15 cellular contexts compared by ENCODE assay signal in genomic region chr9:127769101-127769500, GRCh38. TPM values are rescaled to one million over a fixed set of nuclear protein-coding genes. Genes with fewer than 3 reads are reported as not detected.
DNase-seq lines count a peak whose midpoint lies in the region; ATAC-seq, FAIRE-seq and TF ChIP-seq lines count a peak whose summit lies in the region.
"Had no signal": no experiment of that assay in that cellular context is flagged by ENCODE, and none has a peak within 500 bp of the region (broad histone marks: within the 10 kb centered on the region; RNA-seq: fewer than 3 reads in every experiment).

No MANE protein-coding gene starts in this region.

- no peak overlapping the region; the same call in 1 of the 2 replicates for H2BK15ac ChIP-seq in H1 (ENCODE audit: low read length)
- H2BK15ac ChIP-seq in mesenchymal stem cell (ENCODE audit: low read depth, poor library complexity, severe bottlenecking) = no peak overlapping the region

- no peak overlapping the region for H4K5ac ChIP-seq in H1 (ENCODE audit: insufficient read length, low read depth, low read length)

- peak overlapping the region; percentile 85 to 97 (median 95) for H3K27ac Mint-ChIP-seq in CD4-positive, CD25-positive, alpha-beta regulatory T cell
- H3K27ac Mint-ChIP-seq in osteocyte (ENCODE audit: unreplicated experiment) = peak overlapping the region; percentile 98

- H3K36me3 Mint-ChIP-seq in CD4-positive, CD25-positive, alpha-beta regulatory T cell = peaks cover 30% of the 10 kb centered on the region
- peaks cover 14% of the 10 kb centered on the region for H3K36me3 Mint-ChIP-seq in osteocyte (ENCODE audit: unreplicated experiment)

- H3K27me3 Mint-ChIP-seq in CD4-positive, CD25-positive, alpha-beta regulatory T cell = no peaks in the 10 kb centered on the region
- no peaks in the 10 kb centered on the region for H3K27me3 Mint-ChIP-seq in osteocyte (ENCODE audit: unreplicated experiment)

- no peak overlapping the region for H2BK20ac ChIP-seq in H1 (ENCODE audit: low read length)

- no peak overlapping the region for H3K23ac ChIP-seq in H1 (ENCODE audit: insufficient read length)
- H3K23ac ChIP-seq in mesenchymal stem cell (ENCODE audit: low read length in 2 of 2) = no peak overlapping the region

- H3K4me3 ChIP-seq in CD4-positive, CD25-positive, alpha-beta regulatory T cell (ENCODE audit: low read depth, low read length) = peak overlapping the region; percentile 22
- H3K4me3 ChIP-seq in OCI-LY1 (ENCODE audit: low read depth, low read length, poor library complexity, severe bottlenecking) (no peak overlapping the region), H1 (ENCODE audit: extremely low read depth in 1 of 4, insufficient read depth in 2 of 4, low read depth in 3 of 4, low read length in 4 of 4) (no peak overlapping the region), mesenchymal stem cell (ENCODE audit: insufficient read depth in 1 of 2, low read depth in 1 of 2, low read length in 2 of 2) (no peak overlapping the region)
- H3K4me3 ChIP-seq: GM23248, prostate gland had no signal

- no peak for TF ChIP-seq POLR2A in H1 (IDR thresholded peaks at IDR 0.05; ENCODE audit: control extremely low read depth in 1 of 2, low read depth in 2 of 2, low read length in 2 of 2)
- no peak for TF ChIP-seq POLR2A in H54 (IDR thresholded peaks at IDR 0.05; ENCODE audit: low read depth, low read length)

- H3K9ac ChIP-seq in OCI-LY1 (ENCODE audit: low read length) = no peak overlapping the region
- no peak overlapping the region for H3K9ac ChIP-seq in H1 (replicated peaks in 1 of 4; ENCODE audit: extremely low read depth in 1 of 4, low read depth in 3 of 4, low read length in 3 of 4)
- no peak overlapping the region for H3K9ac ChIP-seq in mesenchymal stem cell (ENCODE audit: low read length)
- H3K9ac ChIP-seq: GM23248 had no signal

- 92% methylated on average over 5 of the region's 5 CpGs; no CpG with 5 or more reads in 1 of the 2 experiments for WGBS in H1 (ENCODE audit: extremely low coverage in 1 of 2, insufficient coverage in 1 of 2, insufficient read length in 1 of 2, insufficient replicate concordance in 2 of 2, low coverage in 1 of 2, low lambda C conversion rate in 2 of 2, missing lambda C conversion rate in 1 of 2), 2 experiments
- 100% methylated on average over 5 of the region's 5 CpGs for WGBS in mesenchymal stem cell

- H4K91ac ChIP-seq in H1 (replicated peaks; ENCODE audit: insufficient read length, low read length) = no peak overlapping the region
- H4K91ac ChIP-seq in mesenchymal stem cell (ENCODE audit: low read length) = no peak overlapping the region

- ATAC-seq in CD4-positive, CD25-positive, alpha-beta regulatory T cell (ENCODE audit: low read depth in 2 of 2) = no peak
- no peak for ATAC-seq in GM18861 (IDR thresholded peaks at IDR 0.05; ENCODE audit: unreplicated experiment)

- no peaks in the 10 kb centered on the region for H3K27me3 ChIP-seq in CD4-positive, CD25-positive, alpha-beta regulatory T cell (ENCODE audit: control insufficient read depth, insufficient read depth, low read length)
- H3K27me3 ChIP-seq in OCI-LY1 (ENCODE audit: insufficient read depth, low read length) (no peaks in the 10 kb centered on the region), H1 (replicated peaks in 1 of 4; ENCODE audit: control insufficient read depth in 3 of 4, extremely low read depth in 1 of 4, insufficient read depth in 3 of 4, low read length in 3 of 4) (no peaks in the 10 kb centered on the region), mesenchymal stem cell (ENCODE audit: control insufficient read depth in 1 of 2, insufficient read depth in 1 of 2, low read length in 2 of 2) (peaks cover 6 to 62% of the 10 kb centered on the region in 2 experiments)

- H3K18ac ChIP-seq in H1 (ENCODE audit: extremely low read depth, low read length) (no peak overlapping the region), mesenchymal stem cell (ENCODE audit: low read depth in 1 of 2, low read length in 2 of 2) (no peak overlapping the region)

- H3K9me3 ChIP-seq in CD4-positive, CD25-positive, alpha-beta regulatory T cell (ENCODE audit: control insufficient read depth in 2 of 2, low read length in 2 of 2) = no peaks in the 10 kb centered on the region
- H3K9me3 ChIP-seq in OCI-LY1 (ENCODE audit: low read length) (no peaks in the 10 kb centered on the region), H1 (ENCODE audit: insufficient read depth in 2 of 2, low read depth in 1 of 2, low read length in 1 of 2) (no peaks in the 10 kb centered on the region), mesenchymal stem cell (ENCODE audit: control insufficient read depth, low read length) (no peaks in the 10 kb centered on the region)
- H3K9me3 ChIP-seq: prostate gland, thoracic aorta had no signal

- no peak overlapping the region for H3K56ac ChIP-seq in H1 (replicated peaks; ENCODE audit: insufficient read length, low read depth, low read length)

- H3K23me2 ChIP-seq in H1 (ENCODE audit: low read depth, low read length) = no peaks in the 10 kb centered on the region; the same call in 1 of the 2 replicates

- H3K4me1 ChIP-seq in CD4-positive, CD25-positive, alpha-beta regulatory T cell (ENCODE audit: control insufficient read depth, insufficient read depth, low read length, poor library complexity, severe bottlenecking) = peaks cover 71% of the 10 kb centered on the region
- H3K4me1 ChIP-seq in OCI-LY1 (ENCODE audit: insufficient read depth, low read length, severe bottlenecking) = peaks cover 52% of the 10 kb centered on the region
- peaks cover 4 to 18% (median 8%) of the 10 kb centered on the region in 4 experiments for H3K4me1 ChIP-seq in H1 (replicated peaks in 1 of 4; ENCODE audit: control insufficient read depth in 3 of 4, insufficient read depth in 4 of 4, low read length in 3 of 4)
- peaks cover 18% of the 10 kb centered on the region for H3K4me1 ChIP-seq in mesenchymal stem cell (ENCODE audit: control insufficient read depth, insufficient read depth, low read depth, low read length)

- CTCF ChIA-PET in H1 (lab: Charles Lee; ENCODE audit: partially characterized antibody) = interaction anchor here (1.9 to 14.6 kb wide), 3 partner anchors 16 to 35 kb away, joined by 7 to 227 read pairs (median 26); partner anchors contain the start of genes CDK9, SH2D3C and TOR2A

- no peak overlapping the region for H2BK5ac ChIP-seq in H1 (ENCODE audit: low read depth, low read length)
- H2BK5ac ChIP-seq in mesenchymal stem cell (ENCODE audit: low read depth, low read length, poor library complexity, severe bottlenecking) = no peak overlapping the region

- H3K79me1 ChIP-seq in H1 (ENCODE audit: low read depth, low read length) = no peaks in the 10 kb centered on the region
- no peaks in the 10 kb centered on the region for H3K79me1 ChIP-seq in mesenchymal stem cell (replicated peaks; ENCODE audit: low read length, poor library complexity, severe bottlenecking)

- no peaks in the 10 kb centered on the region for H3F3A ChIP-seq in OCI-LY1 (ENCODE audit: insufficient read depth, low read length)

- no peak overlapping the region for H3K4me2 ChIP-seq in OCI-LY1 (ENCODE audit: low read length)
- H3K4me2 ChIP-seq in H1 (ENCODE audit: insufficient read depth in 1 of 2, low read depth in 2 of 2, low read length in 2 of 2) = no peak overlapping the region
- no peak overlapping the region for H3K4me2 ChIP-seq in mesenchymal stem cell (ENCODE audit: low read length, poor library complexity, severe bottlenecking)

- no peak overlapping the region for H2AK5ac ChIP-seq in H1 (ENCODE audit: low read depth, low read length)
- H2AK5ac ChIP-seq in mesenchymal stem cell (ENCODE audit: low read length, severe bottlenecking) = no peak overlapping the region

- no peak for TF ChIP-seq RAD21 in H1 (IDR thresholded peaks at IDR 0.05 in 1 of 2, conservative IDR thresholded peaks at IDR 0.05 in 1 of 2; ENCODE audit: low read depth in 2 of 2, low read length in 2 of 2)

- POLR2A ChIA-PET in H1 (lab: Charles Lee; ENCODE audit: partially characterized antibody) = interaction anchor here (1.2 to 1.7 kb wide), 2 partner anchors 15 to 26 kb away, joined by 3 to 4 read pairs; no protein-coding TSS in a partner anchor

- H3K79me2 ChIP-seq in OCI-LY1 (ENCODE audit: insufficient read depth, low read length) = no peaks in the 10 kb centered on the region
- H3K79me2 ChIP-seq in H1 (ENCODE audit: control insufficient read depth in 1 of 2, insufficient read depth in 2 of 2, low read length in 2 of 2) = no peaks in the 10 kb centered on the region

- no peak overlapping the region for H3K14ac ChIP-seq in H1 (ENCODE audit: insufficient read length)
- no peak overlapping the region for H3K14ac ChIP-seq in mesenchymal stem cell (ENCODE audit: low read length in 2 of 2)

- DNase-seq in CD4-positive, CD25-positive, alpha-beta regulatory T cell = no peak
- no peak for DNase-seq in H1 (ENCODE audit: low read depth in 1 of 2, low spot score in 2 of 2)
- no peak for DNase-seq in osteocyte (ENCODE audit: extremely low spot score, unreplicated experiment)
- no peak for DNase-seq in 8988T
- no peak for DNase-seq in mesenchymal stem cell
- no peak for DNase-seq in H54 (ENCODE audit: insufficient read length, low spot score)
- DNase-seq: anterior cingulate cortex, GM23248, SW 1271 had no signal

- H4K8ac ChIP-seq in H1 (ENCODE audit: extremely low read depth, insufficient read depth, low read length) = no peak overlapping the region
- H4K8ac ChIP-seq in mesenchymal stem cell (ENCODE audit: low read length) = no peak overlapping the region

- peaks cover 20% of the 10 kb centered on the region for H3K36me3 ChIP-seq in CD4-positive, CD25-positive, alpha-beta regulatory T cell (ENCODE audit: control insufficient read depth, insufficient read depth, low read length)
- no peaks in the 10 kb centered on the region for H3K36me3 ChIP-seq in OCI-LY1 (ENCODE audit: insufficient read depth, low read length)
- H3K36me3 ChIP-seq in H1 (ENCODE audit: control insufficient read depth in 2 of 4, insufficient read depth in 4 of 4, low read length in 3 of 4) = no peaks in the 10 kb centered on the region
- no peaks in the 10 kb centered on the region for H3K36me3 ChIP-seq in mesenchymal stem cell (ENCODE audit: control insufficient read depth in 1 of 2, insufficient read depth in 2 of 2, low read depth in 1 of 2, low read length in 2 of 2)
- H3K36me3 ChIP-seq: prostate gland, thoracic aorta had no signal

- peaks cover 0 to 96% (median 51%) of the 10 kb centered on the region in 4 donors for H3K4me1 Mint-ChIP-seq in CD4-positive, CD25-positive, alpha-beta regulatory T cell
- H3K4me1 Mint-ChIP-seq in osteocyte (ENCODE audit: unreplicated experiment) = peaks cover 65% of the 10 kb centered on the region

- peak overlapping the region; percentile 40 to 83 (median 66) for H3K4me3 Mint-ChIP-seq in CD4-positive, CD25-positive, alpha-beta regulatory T cell
- peak overlapping the region; percentile 94 for H3K4me3 Mint-ChIP-seq in osteocyte (ENCODE audit: unreplicated experiment)

- peak overlapping the region; percentile 97 for H3K27ac ChIP-seq in CD4-positive, CD25-positive, alpha-beta regulatory T cell (ENCODE audit: insufficient read depth, low read length, poor library complexity, severe bottlenecking)
- peak overlapping the region; percentile 30 for H3K27ac ChIP-seq in OCI-LY1 (ENCODE audit: low read depth, low read length, poor library complexity, severe bottlenecking)
- H3K27ac ChIP-seq in H1 (ENCODE audit: low read depth, low read length) = no peak overlapping the region
- H3K27ac ChIP-seq in mesenchymal stem cell (ENCODE audit: low read length, poor library complexity, severe bottlenecking) = no peak overlapping the region
- H3K27ac ChIP-seq: GM23248, thoracic aorta had no signal

- no peak overlapping the region for H2BK120ac ChIP-seq in H1 (replicated peaks; ENCODE audit: low read depth, low read length)
- no peak overlapping the region for H2BK120ac ChIP-seq in mesenchymal stem cell (ENCODE audit: low read depth, low read length)

- H3K9me2 ChIP-seq in OCI-LY1 (ENCODE audit: low read depth, low read length) = no peaks in the 10 kb centered on the region

- H4K20me1 ChIP-seq in OCI-LY1 (ENCODE audit: insufficient read depth, low read length) = no peaks in the 10 kb centered on the region
- H4K20me1 ChIP-seq in H1 (replicated peaks in 1 of 2; ENCODE audit: control insufficient read depth in 1 of 2, insufficient read depth in 2 of 2, low read length in 2 of 2) = no peaks in the 10 kb centered on the region

- TF ChIP-seq EP300 in H1 (IDR thresholded peaks at IDR 0.05; ENCODE audit: borderline replicate concordance in 1 of 2, low read depth in 2 of 2, low read length in 2 of 2) = no peak

- H2BK12ac ChIP-seq in H1 (ENCODE audit: low read depth, low read length) (no peak overlapping the region), mesenchymal stem cell (ENCODE audit: low read length in 2 of 2) (no peak overlapping the region)

- H2AFZ ChIP-seq in OCI-LY1 (ENCODE audit: low read length) = no peak overlapping the region
- H2AFZ ChIP-seq in H1 (ENCODE audit: low read length) = no peak overlapping the region
- no peak overlapping the region for H2AFZ ChIP-seq in mesenchymal stem cell (ENCODE audit: low read depth, low read length)
- H2AFZ ChIP-seq: GM23248 had no signal

- no peak overlapping the region for H3K4ac ChIP-seq in H1 (replicated peaks; ENCODE audit: insufficient read length, low read depth, low read length)
- no peak overlapping the region for H3K4ac ChIP-seq in mesenchymal stem cell (ENCODE audit: low read depth in 1 of 2, low read length in 2 of 2)

- H3K9me3 Mint-ChIP-seq in CD4-positive, CD25-positive, alpha-beta regulatory T cell = no peaks in the 10 kb centered on the region
- H3K9me3 Mint-ChIP-seq in osteocyte (ENCODE audit: unreplicated experiment) = no peaks in the 10 kb centered on the region

- no peak for FAIRE-seq in H1 (lab: Jason Lieb, UNC)
- no peak for FAIRE-seq in H54 (lab: Jason Lieb, UNC)
- FAIRE-seq: D721Med had no signal

- TF ChIP-seq CTCF in OCI-LY1 (IDR thresholded peaks at IDR 0.05; ENCODE audit: low read length) (no peak), H1 (IDR thresholded peaks at IDR 0.05; ENCODE audit: control extremely low read depth in 1 of 3, insufficient read depth in 1 of 3, low read depth in 1 of 3, low read length in 3 of 3) (no peak), osteocyte (IDR thresholded peaks at IDR 0.05) (no peak)

RNA-seq across cellular contexts. Expression of gene SH2D3C, which starts 9.4 kb away (rescaled TPM):
- 39.3 TPM for total RNA-seq in CD4-positive, CD25-positive, alpha-beta regulatory T cell
- polyA plus RNA-seq in CD4-positive, CD25-positive, alpha-beta regulatory T cell = 10 to 100 TPM; 17.7 to 30.5 (median 21.1) TPM
- total RNA-seq in H1 (2021; fragmentation: NEBNext Ultra II Directional; extraction: Animal tissue kit (Norgen Biotek cat#: 25700)) = 6.4 and 7.3 TPM in 2 replicates
- 8.1 and 12.3 TPM in 2 replicates for polyA plus RNA-seq in H1 (2011; rRNA removed)
- 4.1 TPM for polyA plus RNA-seq in H1 (2011; cell fraction: cytosol; rRNA removed)
- polyA plus RNA-seq in H1 (2011; cell fraction: nucleus; rRNA removed) = 7.2 TPM
- 3.5 to 7.1 TPM (median 5.6 TPM) in 4 replicates for polyA plus RNA-seq in H1 (2012, experiment 1 of 2)
- 5.4 TPM for polyA plus RNA-seq in H1 (2012, experiment 2 of 2)
- 2.8 TPM for polyA plus RNA-seq in H1 (2013, experiment 1 of 2)
- 2.7 TPM for polyA plus RNA-seq in H1 (2013, experiment 2 of 2)
- polyA minus RNA-seq in H1 (2011; rRNA and poly(A)+ RNA removed) = 4.2 and 4.4 TPM in 2 replicates
- 3.4 TPM for polyA minus RNA-seq in H1 (2011; cell fraction: cytosol; rRNA and poly(A)+ RNA removed)
- 9.1 TPM for polyA minus RNA-seq in H1 (2011; cell fraction: nucleus; rRNA and poly(A)+ RNA removed)
- 19.3 and 20.4 TPM in 2 replicates for total RNA-seq in osteocyte
- 0.57 TPM for polyA plus RNA-seq in mesenchymal stem cell (2013, experiment 1 of 2)
- 0.58 TPM for polyA plus RNA-seq in mesenchymal stem cell (2013, experiment 2 of 2)
- total RNA-seq: GM23248 had no signal
- polyA plus RNA-seq: GM23248 had no signal

RNA-seq across cellular contexts. Expression of gene CDK9, which starts 16.7 kb away (rescaled TPM):
- 89.3 TPM for total RNA-seq in CD4-positive, CD25-positive, alpha-beta regulatory T cell
- 10 to 100 TPM; 43.3 to 67.4 (median 53.3) TPM for polyA plus RNA-seq in CD4-positive, CD25-positive, alpha-beta regulatory T cell
- 86.3 and 87.5 TPM in 2 replicates for total RNA-seq in H1 (2021; fragmentation: NEBNext Ultra II Directional; extraction: Animal tissue kit (Norgen Biotek cat#: 25700))
- 69.1 and 94.0 TPM in 2 replicates for polyA plus RNA-seq in H1 (2011; rRNA removed)
- 79.0 TPM for polyA plus RNA-seq in H1 (2011; cell fraction: cytosol; rRNA removed)
- polyA plus RNA-seq in H1 (2011; cell fraction: nucleus; rRNA removed) = 126 TPM
- 55.7 to 89.9 TPM (median 79.6 TPM) in 4 replicates for polyA plus RNA-seq in H1 (2012, experiment 1 of 2)
- polyA plus RNA-seq in H1 (2012, experiment 2 of 2) = 70.2 TPM
- 42.8 TPM for polyA plus RNA-seq in H1 (2013, experiment 1 of 2)
- polyA plus RNA-seq in H1 (2013, experiment 2 of 2) = 41.6 TPM
- 75.4 and 85.6 TPM in 2 replicates for polyA minus RNA-seq in H1 (2011; rRNA and poly(A)+ RNA removed)
- 42.9 TPM for polyA minus RNA-seq in H1 (2011; cell fraction: cytosol; rRNA and poly(A)+ RNA removed)
- 73.9 TPM for polyA minus RNA-seq in H1 (2011; cell fraction: nucleus; rRNA and poly(A)+ RNA removed)
- total RNA-seq in osteocyte = 78.0 and 78.5 TPM in 2 replicates
- 44.3 TPM for polyA plus RNA-seq in mesenchymal stem cell (2013, experiment 1 of 2)
- polyA plus RNA-seq in mesenchymal stem cell (2013, experiment 2 of 2) = 43.0 TPM

RNA-seq across cellular contexts. Expression of gene FPGS, which starts 33.6 kb away (rescaled TPM):
- 64.7 TPM for total RNA-seq in CD4-positive, CD25-positive, alpha-beta regulatory T cell
- 10 to 100 TPM; 40.1 to 50.6 (median 45.2) TPM for polyA plus RNA-seq in CD4-positive, CD25-positive, alpha-beta regulatory T cell
- total RNA-seq in H1 (2021; fragmentation: NEBNext Ultra II Directional; extraction: Animal tissue kit (Norgen Biotek cat#: 25700)) = 62.4 and 63.7 TPM in 2 replicates
- 83.0 and 125 TPM in 2 replicates for polyA plus RNA-seq in H1 (2011; rRNA removed)
- polyA plus RNA-seq in H1 (2011; cell fraction: cytosol; rRNA removed) = 71.0 TPM
- polyA plus RNA-seq in H1 (2011; cell fraction: nucleus; rRNA removed) = 156 TPM
- polyA plus RNA-seq in H1 (2012, experiment 1 of 2) = 56.8 to 70.0 TPM (median 66.4 TPM) in 4 replicates
- 58.0 TPM for polyA plus RNA-seq in H1 (2012, experiment 2 of 2)
- polyA plus RNA-seq in H1 (2013, experiment 1 of 2) = 38.7 TPM
- 35.7 TPM for polyA plus RNA-seq in H1 (2013, experiment 2 of 2)
- 55.2 and 85.0 TPM in 2 replicates for polyA minus RNA-seq in H1 (2011; rRNA and poly(A)+ RNA removed)
- 72.3 TPM for polyA minus RNA-seq in H1 (2011; cell fraction: cytosol; rRNA and poly(A)+ RNA removed)
- 52.7 TPM for polyA minus RNA-seq in H1 (2011; cell fraction: nucleus; rRNA and poly(A)+ RNA removed)
- total RNA-seq in osteocyte = 58.7 and 65.1 TPM in 2 replicates
- polyA plus RNA-seq in mesenchymal stem cell (2013, experiment 1 of 2) = 31.6 TPM
- 30.7 TPM for polyA plus RNA-seq in mesenchymal stem cell (2013, experiment 2 of 2)

RNA-seq across cellular contexts. Expression of gene TOR2A, which starts 34.0 kb away (rescaled TPM):
- total RNA-seq in CD4-positive, CD25-positive, alpha-beta regulatory T cell = 11.9 TPM
- 10 to 100 TPM; 20.1 to 30.2 (median 24.8) TPM for polyA plus RNA-seq in CD4-positive, CD25-positive, alpha-beta regulatory T cell
- total RNA-seq in H1 (2021; fragmentation: NEBNext Ultra II Directional; extraction: Animal tissue kit (Norgen Biotek cat#: 25700)) = 18.4 and 18.7 TPM in 2 replicates
- polyA plus RNA-seq in H1 (2011; rRNA removed) = 24.9 and 34.2 TPM in 2 replicates
- 18.8 TPM for polyA plus RNA-seq in H1 (2011; cell fraction: cytosol; rRNA removed)
- 24.8 TPM for polyA plus RNA-seq in H1 (2011; cell fraction: nucleus; rRNA removed)
- 10.1 to 23.2 TPM (median 21.4 TPM) in 4 replicates for polyA plus RNA-seq in H1 (2012, experiment 1 of 2)
- 18.1 TPM for polyA plus RNA-seq in H1 (2012, experiment 2 of 2)
- 18.7 TPM for polyA plus RNA-seq in H1 (2013, experiment 1 of 2)
- polyA plus RNA-seq in H1 (2013, experiment 2 of 2) = 21.8 TPM
- polyA minus RNA-seq in H1 (2011; rRNA and poly(A)+ RNA removed) = 4.3 and 4.4 TPM in 2 replicates
- 11.2 TPM for polyA minus RNA-seq in H1 (2011; cell fraction: cytosol; rRNA and poly(A)+ RNA removed)
- polyA minus RNA-seq in H1 (2011; cell fraction: nucleus; rRNA and poly(A)+ RNA removed) = 9.3 TPM
- 9.3 and 11.5 TPM in 2 replicates for total RNA-seq in osteocyte
- 16.9 TPM for polyA plus RNA-seq in mesenchymal stem cell (2013, experiment 1 of 2)
- 16.5 TPM for polyA plus RNA-seq in mesenchymal stem cell (2013, experiment 2 of 2)

RNA-seq across cellular contexts. Expression of gene TTC16, which starts 53.2 kb away (rescaled TPM):
- 1.7 TPM for total RNA-seq in CD4-positive, CD25-positive, alpha-beta regulatory T cell
- polyA plus RNA-seq in CD4-positive, CD25-positive, alpha-beta regulatory T cell = under 1 TPM in 2 of 4 donors, not detected in 2; 0.28 to 0.38 TPM
- total RNA-seq in H1 (2021; fragmentation: NEBNext Ultra II Directional; extraction: Animal tissue kit (Norgen Biotek cat#: 25700)) = not detected in 2 replicates
- 0.03 TPM in 2 replicates for polyA plus RNA-seq in H1 (2011; rRNA removed)
- polyA plus RNA-seq in H1 (2011; cell fraction: cytosol; rRNA removed) = 0.03 TPM
- 0.11 TPM for polyA plus RNA-seq in H1 (2011; cell fraction: nucleus; rRNA removed)
- polyA plus RNA-seq in H1 (2012, experiment 1 of 2) = 0.08 TPM in 2 of 4 replicates, not detected in the others
- not detected for polyA plus RNA-seq in H1 (2012, experiment 2 of 2)
- 0.02 TPM for polyA plus RNA-seq in H1 (2013, experiment 1 of 2)
- polyA plus RNA-seq in H1 (2013, experiment 2 of 2) = 0.02 TPM
- 0.06 TPM in 1 of 2 replicates, not detected in the other for polyA minus RNA-seq in H1 (2011; rRNA and poly(A)+ RNA removed)
- polyA minus RNA-seq in H1 (2011; cell fraction: cytosol; rRNA and poly(A)+ RNA removed) = not detected
- not detected for polyA minus RNA-seq in H1 (2011; cell fraction: nucleus; rRNA and poly(A)+ RNA removed)
- not detected in 2 replicates for total RNA-seq in osteocyte
- not detected for polyA plus RNA-seq in mesenchymal stem cell (2013, experiment 1 of 2)
- not detected for polyA plus RNA-seq in mesenchymal stem cell (2013, experiment 2 of 2)
- total RNA-seq: glomerular endothelial cell, GM23248 had no signal

Comparison
In these comparisons a context has a peak if more than half of its experiments do, and no peak if none do; other contexts are left out.
1. H3K27ac ChIP-seq: peak in CD4-positive, CD25-positive, alpha-beta regulatory T cell (single experiment) and OCI-LY1 (single experiment); none in H1 (single experiment) and mesenchymal stem cell (single experiment).